Comparison of ENCODE assay signal across 11 cellular contexts in genomic region chr16:89491974-89492687, GRCh38. TPM values are rescaled to one million over a fixed set of nuclear protein-coding genes. Genes with fewer than 3 reads are reported as not detected.
DNase-seq lines count a peak whose midpoint lies in the region; ATAC-seq and TF ChIP-seq lines count a peak whose summit lies in the region.
"Had no signal": no experiment of that assay in that cellular context is flagged by ENCODE, and none has a peak within 500 bp of the region (broad histone marks: within the 10 kb centered on the region; RNA-seq: fewer than 3 reads in every experiment).

No MANE protein-coding gene starts in this region.

- peaks cover 12 to 28% of the 10 kb centered on the region in 2 donors for H3K36me3 Mint-ChIP-seq in CD14-positive monocyte
- peaks cover 1% of the 10 kb centered on the region for H3K36me3 Mint-ChIP-seq in nephron progenitor cell (ENCODE audit: low read depth)

- H3K4me3 ChIP-seq in Loucy (ENCODE audit: low read length, poor library complexity, severe bottlenecking) (peak overlapping the region; percentile 90), cardiac fibroblast (replicated peaks in 1 of 2; ENCODE audit: low read depth in 2 of 2, low read length in 2 of 2) (peak overlapping the region; percentile 71 to 73), lower leg skin (ENCODE audit: low read depth, poor library complexity, severe bottlenecking) (no peak overlapping the region)

- H3K27me3 ChIP-seq in Loucy (ENCODE audit: insufficient read depth, low read length, poor library complexity, severe bottlenecking) = no peaks in the 10 kb centered on the region

- H3K27me3 Mint-ChIP-seq in CD14-positive monocyte (ENCODE audit: low read depth in 3 of 3) (peaks cover 0 to 4% (median 1%) of the 10 kb centered on the region in 3 donors), nephron progenitor cell (ENCODE audit: low read depth, poor library complexity) (peaks cover 2% of the 10 kb centered on the region)

- no peak overlapping the region for H2AFZ ChIP-seq in Loucy (ENCODE audit: low read length)

- WGBS in lower leg skin, 2 donors = 83 to 87% methylated on average over 24 of the region's 24 CpGs

- H3K9me3 Mint-ChIP-seq in CD14-positive monocyte = no peaks in the 10 kb centered on the region
- no peaks in the 10 kb centered on the region for H3K9me3 Mint-ChIP-seq in nephron progenitor cell

- TF ChIP-seq CTCF in CD14-positive monocyte (IDR thresholded peaks at IDR 0.05) = no peak
- no peak for TF ChIP-seq CTCF in Loucy (conservative IDR thresholded peaks at IDR 0.05; ENCODE audit: low read length)
- no peak for TF ChIP-seq CTCF in cardiac fibroblast (IDR thresholded peaks at IDR 0.05; ENCODE audit: low read depth, low read length)
- no peak for TF ChIP-seq CTCF in nephron progenitor cell (IDR thresholded peaks at IDR 0.05)
- TF ChIP-seq CTCF in GM10248 (IDR thresholded peaks at IDR 0.05; ENCODE audit: control extremely low read depth, extremely low read depth, low read depth, missing control alignments) = no peak
- no peak for TF ChIP-seq CTCF in lower leg skin (IDR thresholded peaks at IDR 0.05)

- no peaks in the 10 kb centered on the region for H3K9me2 ChIP-seq in Loucy (replicated peaks; ENCODE audit: low read depth, low read length)

- no peaks in the 10 kb centered on the region for H3K36me3 ChIP-seq in Loucy (ENCODE audit: insufficient read depth, low read length)

- peak overlapping the region; percentile 95 to 98 (median 97) for H3K27ac Mint-ChIP-seq in CD14-positive monocyte
- H3K27ac Mint-ChIP-seq in nephron progenitor cell = no peak overlapping the region

- ATAC-seq in GM19328 (IDR thresholded peaks at IDR 0.05; ENCODE audit: unreplicated experiment) = no peak

- intact Hi-C loops in CD14-positive monocyte (cut with micrococcal nuclease) (loop anchor here in 1 of 2 donors (2.0 kb wide), 1 partner anchor 15 kb away; no protein-coding TSS in a partner anchor), lower leg skin (cut with DNase I; ENCODE audit: low total_unique reads) (no loop called here)

- DNase-seq in CD14-positive monocyte (ENCODE audit: low spot score) (no peak), cardiac fibroblast (ENCODE audit: low read depth in 2 of 2) (no peak), nephron progenitor cell (no peak), islet precursor cell (no peak), GM10248 (ENCODE audit: extremely low spot score) (no peak), lower leg skin (ENCODE audit: low spot score in 2 of 2) (no peak)
- DNase-seq: amniotic stem cell; NCI-H1048; stimulated activated CD4-positive, alpha-beta T cell treated with anti-CD3 and anti-CD28 coated beads, Interleukin-2, amount 100 ng/mL, for 24 hours had no signal

- CTCF ChIA-PET in GM10248 (lab: Yijun Ruan, JAX) = no interaction called here

- TF ChIP-seq POLR2A in lower leg skin (IDR thresholded peaks at IDR 0.05) = no peak

- POLR2A ChIA-PET in GM10248 (lab: Yijun Ruan, JAX) = no interaction called here

- H3K79me2 ChIP-seq in Loucy (ENCODE audit: insufficient read depth, low read length) = peaks cover 36% of the 10 kb centered on the region

- peaks cover 18% of the 10 kb centered on the region for H4K20me1 ChIP-seq in Loucy (ENCODE audit: insufficient read depth, low read length, poor library complexity, severe bottlenecking)

- H3K4me1 ChIP-seq in Loucy (ENCODE audit: insufficient read depth, low read length, poor library complexity, severe bottlenecking) = peaks cover 20% of the 10 kb centered on the region

- H3K9me3 ChIP-seq in Loucy (ENCODE audit: insufficient read depth, low read depth, low read length) = no peaks in the 10 kb centered on the region

- H3K4me1 Mint-ChIP-seq in CD14-positive monocyte (peaks cover 50% of the 10 kb centered on the region), nephron progenitor cell (peaks cover 59% of the 10 kb centered on the region)

- H3K4me2 ChIP-seq in Loucy (ENCODE audit: low read depth, low read length, poor library complexity, severe bottlenecking) = peak overlapping the region; percentile 96

- no peaks in the 10 kb centered on the region for H3F3A ChIP-seq in Loucy (ENCODE audit: low read depth)

- H3K4me3 Mint-ChIP-seq in CD14-positive monocyte (peak overlapping the region; percentile 81 to 89), nephron progenitor cell (peak overlapping the region; percentile 91)

- H3K9ac ChIP-seq in Loucy (ENCODE audit: low read depth, low read length, poor library complexity, severe bottlenecking) = peak overlapping the region; percentile 82

RNA-seq across cellular contexts. Expression of gene ANKRD11, which starts 1.8 kb away (rescaled TPM):
- polyA plus RNA-seq in CD14-positive monocyte = 1 to 10 TPM; 3.2 to 5.4 TPM
- total RNA-seq in lower leg skin = 100 to 1,000 TPM in 2 of 4 donors, 10 to 100 TPM in 2; 75.6 to 183 (median 108) TPM

RNA-seq across cellular contexts. Expression of gene SPG7, which starts 16.1 kb away (rescaled TPM):
- 10 to 100 TPM; 30.3 to 34.4 TPM for polyA plus RNA-seq in CD14-positive monocyte
- total RNA-seq in lower leg skin = 100 to 1,000 TPM in 1 of 4 donors, 10 to 100 TPM in 3; 79.0 to 156 (median 92.3) TPM
